17 cellular contexts compared by ENCODE assay signal in genomic region chr1:228197555-228198147, GRCh38.
"Had no signal": no experiment of that assay in that cellular context is flagged by ENCODE, and none has a peak within 500 bp of the region (broad histone marks: within the 10 kb centered on the region; RNA-seq: fewer than 3 reads in every experiment).

No MANE protein-coding gene starts in this region.

- DNase-seq: activated CD4-positive, alpha-beta T cell treated with anti-CD3 and anti-CD28 coated beads, Interleukin-2, amount 10 ng/mL, durations not matched to agents 7 days and 5 days; activated CD8-positive, alpha-beta T cell treated with anti-CD3 and anti-CD28 coated beads, Interleukin-2, amount 10 ng/mL, durations not matched to agents 7 days and 5 days; activated gamma-delta T cell; activated T-cell treated with anti-CD3 and anti-CD28 coated beads, Interleukin-2, amount 50 U/mL, for 4 hours; effector memory CD4-positive, alpha-beta T cell; naive thymus-derived CD4-positive, alpha-beta T cell; right lobe of liver; stimulated activated CD8-positive, alpha-beta memory T cell treated with anti-CD3 and anti-CD28 coated beads, Interleukin-4, amount 100 ng/mL, for 48 hours; stimulated activated naive CD4-positive, alpha-beta T cell treated with Interleukin-2 at 50 U/mL for 16 hours; T-helper 1 cell; T1000 had no signal

- H3K4me1 ChIP-seq: breast epithelium, esophagus muscularis mucosa, neural progenitor cell, prostate gland, right lobe of liver, tibial artery had no signal

- H3K4me2 ChIP-seq: hepatocyte, neural progenitor cell had no signal

- H3K27ac ChIP-seq: breast epithelium, esophagus muscularis mucosa, hepatocyte, neural progenitor cell, prostate gland, right lobe of liver, tibial artery had no signal

- H3K4me3 ChIP-seq: breast epithelium, esophagus muscularis mucosa, hepatocyte, neural progenitor cell, prostate gland, right lobe of liver, tibial artery had no signal

- H3K36me3 ChIP-seq: breast epithelium, neural progenitor cell, prostate gland, right lobe of liver had no signal

- H3K9ac ChIP-seq: neural progenitor cell had no signal

- H3K79me2 ChIP-seq: hepatocyte had no signal

- H3K27me3 ChIP-seq: breast epithelium, esophagus muscularis mucosa, hepatocyte, neural progenitor cell, right lobe of liver, tibial artery had no signal

- H3K9me3 ChIP-seq: prostate gland, right lobe of liver had no signal

- ATAC-seq: activated CD8-positive, alpha-beta T cell treated with anti-CD3 and anti-CD28 coated beads, Interleukin-2, amount 10 ng/mL, durations not matched to agents 7 days and 5 days; activated T-cell treated with anti-CD3 and anti-CD28 coated beads, Interleukin-2, amount 50 U/mL, for 4 hours; naive thymus-derived CD4-positive, alpha-beta T cell; right lobe of liver had no signal

- H2AFZ ChIP-seq: hepatocyte, neural progenitor cell had no signal
